Comparison of ENCODE assay signal across 24 cellular contexts in the genomic region with DNA sequence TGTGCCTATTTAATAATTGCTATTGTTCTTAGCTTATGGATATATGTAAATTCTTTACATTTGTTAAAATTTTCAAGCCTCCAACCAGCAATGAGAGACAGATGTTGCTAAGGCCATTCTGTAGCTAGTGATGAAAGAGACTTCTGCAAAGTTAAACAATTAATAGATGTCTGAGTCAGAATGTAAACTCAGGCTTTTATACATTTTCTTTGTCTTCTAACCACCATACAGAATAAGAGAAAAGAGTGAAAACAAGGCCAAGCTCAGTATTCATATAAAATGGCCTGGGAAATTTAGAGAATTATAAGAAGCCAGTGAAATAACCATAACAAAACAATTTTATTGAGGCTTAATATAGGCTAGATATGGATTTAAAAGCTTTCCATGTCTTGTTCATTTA.
"Had no signal": no experiment of that assay in that cellular context is flagged by ENCODE, and none has a peak within 500 bp of the region (broad histone marks: within the 10 kb centered on the region; RNA-seq: fewer than 3 reads in every experiment).

No MANE protein-coding gene starts in this region.

- H3K4me1 ChIP-seq: stomach, suprapubic skin, testis, thyroid gland, tibial artery, tibial nerve, transverse colon, upper lobe of left lung, upper lobe of right lung, uterus, vagina had no signal

- H3K4me3 ChIP-seq: stomach, suprapubic skin, testis, thoracic aorta, thyroid gland, tibial artery, tibial nerve, transverse colon, upper lobe of left lung, upper lobe of right lung, uterus, vagina had no signal

- H3K9me3 ChIP-seq: suprapubic skin, testis, thoracic aorta, thyroid gland, tibial artery, transverse colon, upper lobe of left lung, upper lobe of right lung, uterus, vagina had no signal

- DNase-seq: stimulated activated CD4-positive, alpha-beta T cell treated with anti-CD3 and anti-CD28 coated beads, Interleukin-2, amount 100 ng/mL, for 48 hours; stimulated activated CD4-positive, alpha-beta T cell treated with anti-CD3 and anti-CD28 coated beads, Interleukin-4, amount 100 ng/mL, for 1 hour; stimulated activated CD4-positive, alpha-beta T cell treated with anti-CD3 and anti-CD28 coated beads, Interleukin-4, amount 100 ng/mL, for 24 hours; stimulated activated CD4-positive, alpha-beta T cell treated with anti-CD3 and anti-CD28 coated beads, Interleukin-4, amount 100 ng/mL, for 4 hours; stimulated activated CD8-positive, alpha-beta memory T cell treated with anti-CD3 and anti-CD28 coated beads, Interleukin-4, amount 100 ng/mL, for 48 hours; stimulated activated naive B cell treated with anti-CD40 and anti-IgM and Interleukin-4, amounts not matched to agents 10 μg/mL and 1 μg/mL and 100 μg/mL, for 72 hours; stimulated activated naive CD4-positive, alpha-beta T cell; stimulated activated naive CD4-positive, alpha-beta T cell treated with Interleukin-2 at 50 U/mL for 16 hours; stimulated activated naive CD8-positive, alpha-beta T cell treated with anti-CD3 and anti-CD28 coated beads, Interleukin-15, amount 100 ng/mL, for 72 hours; stimulated activated naive CD8-positive, alpha-beta T cell treated with anti-CD3 and anti-CD28 coated beads, Interleukin-15, Interleukin-2, amounts not matched to agents 100 U/mL and 50 U/mL, for 24 hours; stomach; substantia nigra; testis; thyroid gland; tibial artery; transverse colon; trophoblast cell; upper lobe of left lung; upper lobe of right lung; uterus had no signal

- H3K36me3 ChIP-seq: stomach, suprapubic skin, thoracic aorta, thyroid gland, tibial artery, tibial nerve, transverse colon, upper lobe of left lung, upper lobe of right lung, uterus, vagina had no signal

- H3K27ac ChIP-seq: stomach, suprapubic skin, testis, thoracic aorta, thyroid gland, tibial artery, tibial nerve, transverse colon, upper lobe of left lung, upper lobe of right lung, uterus, vagina had no signal

- H3K27me3 ChIP-seq: stomach, suprapubic skin, testis, thyroid gland, tibial artery, tibial nerve, transverse colon, upper lobe of left lung, upper lobe of right lung, uterus, vagina had no signal
